In the genomic region with DNA sequence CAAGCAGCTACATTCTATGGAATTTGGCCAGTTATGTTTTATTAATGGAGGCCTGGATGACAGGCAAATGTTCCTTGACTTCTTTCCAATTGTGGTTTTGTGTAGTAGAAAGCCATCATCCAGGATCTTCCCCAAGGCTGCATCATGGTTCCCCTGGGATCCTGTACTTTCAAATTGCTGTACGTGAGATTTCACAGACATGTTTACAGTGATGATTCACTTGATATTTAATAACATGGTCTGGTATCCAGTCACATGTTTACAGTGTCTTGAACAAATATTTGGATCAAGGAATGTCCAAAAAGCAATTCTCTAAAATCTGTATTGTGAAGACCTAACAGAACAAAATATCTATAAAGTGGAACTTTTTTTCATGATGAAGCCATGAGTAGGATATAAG, we compare ENCODE assay signal across 15 cellular contexts.
A peak's percentile ranks its signal among the peaks of the same experiment; 100 is the strongest.
DNase-seq lines count a peak whose midpoint lies in the region; TF ChIP-seq lines count a peak whose summit lies in the region.
"Had no signal": no experiment of that assay in that cellular context is flagged by ENCODE, and none has a peak within 500 bp of the region (broad histone marks: within the 10 kb centered on the region; RNA-seq: fewer than 3 reads in every experiment).

No MANE protein-coding gene starts in this region.

- H3K9ac ChIP-seq in SK-N-MC (ENCODE audit: insufficient read length) (no peak overlapping the region), colonic mucosa (ENCODE audit: low read depth in 2 of 2, low read length in 2 of 2) (no peak overlapping the region)

- no peaks in the 10 kb centered on the region for H3K36me3 ChIP-seq in SK-N-MC (ENCODE audit: insufficient read depth, low read length)
- no peaks in the 10 kb centered on the region for H3K36me3 ChIP-seq in colonic mucosa
- H3K36me3 ChIP-seq: stomach had no signal

- intact Hi-C loops in colonic mucosa (cut with DNase I) = no loop called here

- no peaks in the 10 kb centered on the region for H3K9me3 ChIP-seq in SK-N-MC (ENCODE audit: low read depth, low read length)
- H3K9me3 ChIP-seq in colonic mucosa = no peaks in the 10 kb centered on the region
- H3K9me3 ChIP-seq: stomach had no signal

- H3K27ac ChIP-seq in SK-N-MC = no peak overlapping the region
- H3K27ac ChIP-seq in colonic mucosa = no peak overlapping the region

- no peaks in the 10 kb centered on the region for H3K4me1 ChIP-seq in colonic mucosa

- H3K27me3 ChIP-seq in colonic mucosa = no peaks in the 10 kb centered on the region
- H3K27me3 ChIP-seq: stomach had no signal

- no peak for TF ChIP-seq CTCF in colonic mucosa (IDR thresholded peaks at IDR 0.05)

- peak; percentile 57 for DNase-seq in GM04503 (ENCODE audit: low read depth)
- peak; percentile 34 for DNase-seq in SK-N-MC (ENCODE audit: low read depth, low spot score)
- peak; percentile 97 for DNase-seq in fibroblast of gingiva (ENCODE audit: low read depth)
- DNase-seq in smooth muscle cell of the brain vasculature (ENCODE audit: low read depth, low spot score) = peak; percentile 6
- DNase-seq in stimulated activated CD4-positive, alpha-beta T cell treated with anti-CD3 and anti-CD28 coated beads, Interleukin-2, amount 100 ng/mL, for 48 hours = no peak
- no peak for DNase-seq in colonic mucosa
- no peak for DNase-seq in NCI-H345 treated with DMSO at 0.1 percent for 48 hours (lab: John Stamatoyannopoulos, UW; ENCODE audit: unreplicated experiment)
- DNase-seq: activated CD4-positive, alpha-beta T cell treated with anti-CD3 and anti-CD28 coated beads for 36 hours; CD8-positive, alpha-beta T cell; GF-D8; hippocampal formation; left colon; MM.1S; NK-92 treated with Interleukin-12 subunit alpha and Interleukin-12 subunit beta, amount 100 ng/mL, for 24 hours; stomach had no signal

- no peak overlapping the region for H3K4me3 ChIP-seq in SK-N-MC
- no peak overlapping the region for H3K4me3 ChIP-seq in colonic mucosa
- H3K4me3 ChIP-seq: stomach had no signal

Comparison
In these comparisons a context has a peak if more than half of its experiments do, and no peak if none do; other contexts are left out.
1. DNase-seq: peak in GM04503 (single experiment), SK-N-MC (single experiment), fibroblast of gingiva (single experiment) and smooth muscle cell of the brain vasculature (single experiment); none in stimulated activated CD4-positive, alpha-beta T cell treated with anti-CD3 and anti-CD28 coated beads, Interleukin-2, amount 100 ng/mL, for 48 hours (0 of 2), colonic mucosa (single experiment) and NCI-H345 treated with DMSO at 0.1 percent for 48 hours (single experiment).